In genomic region chr19:1102407-1103106, GRCh38 we compare ENCODE assay signal across 8 cellular contexts. TPM values are rescaled to one million over a fixed set of nuclear protein-coding genes. Genes with fewer than 3 reads are reported as not detected.
DNase-seq lines count a peak whose midpoint lies in the region; ATAC-seq and TF ChIP-seq lines count a peak whose summit lies in the region.

No MANE protein-coding gene starts in this region.

- H3K36me3 Mint-ChIP-seq in MCF 10A (ENCODE audit: insufficient read depth, unreplicated experiment): peaks cover 44% of the 10 kb centered on the region
- H3K36me3 Mint-ChIP-seq in memory B cell: no peaks in the 10 kb centered on the region

- H3K4me3 Mint-ChIP-seq in MCF 10A (ENCODE audit: unreplicated experiment) (peak overlapping the region; percentile 71), memory B cell (peak overlapping the region; percentile 39)

- TF ChIP-seq CTCF in MCF 10A (IDR thresholded peaks at IDR 0.05; ENCODE audit: unreplicated experiment): no peak
- no peak for TF ChIP-seq CTCF in stomach (IDR thresholded peaks at IDR 0.05)

- DNase-seq in SJCRH30 (peak; percentile 70 to 74), MCF 10A (ENCODE audit: unreplicated experiment) (peak; percentile 100), memory B cell (ENCODE audit: low spot score in 2 of 2) (no peak), stomach (peak; percentile 64), cerebellum (ENCODE audit: low spot score) (no peak), D341Med (ENCODE audit: low spot score) (no peak)

- POLR2A ChIA-PET in MCF 10A (lab: Yijun Ruan, JAX): interaction anchor here (0.6 to 6.6 kb wide), 39 partner anchors 9 to 487 kb away, joined by 3 to 73 read pairs (median 4); partner anchors contain the start of genes ABCA7, ARHGAP45, CIRBP and CNN2

- H3K4me1 Mint-ChIP-seq in MCF 10A (ENCODE audit: insufficient read depth, unreplicated experiment) (peaks cover 23% of the 10 kb centered on the region), memory B cell (peaks cover 11% of the 10 kb centered on the region)

- H3K27ac ChIP-seq in SJCRH30 (peak overlapping the region; percentile 58; the same call in 1 of the 2 replicates), stomach (peak overlapping the region; percentile 78 to 100 (median 98))

- ATAC-seq in GM19463 (IDR thresholded peaks at IDR 0.05; ENCODE audit: unreplicated experiment): peak; percentile 32
- ATAC-seq in memory B cell (ENCODE audit: low read depth): no peak
- no peak for ATAC-seq in HG03565 (IDR thresholded peaks at IDR 0.05; ENCODE audit: unreplicated experiment)

- H3K36me3 ChIP-seq in SJCRH30 (peaks cover 4% of the 10 kb centered on the region), stomach (peaks cover 15 to 20% (median 20%) of the 10 kb centered on the region in 4 donors)

- TF ChIP-seq POLR2A in stomach (IDR thresholded peaks at IDR 0.05): no peak

- H3K27ac Mint-ChIP-seq in MCF 10A (ENCODE audit: low read depth, unreplicated experiment) (peak overlapping the region; percentile 78), memory B cell (peak overlapping the region; percentile 85)

- BruUV-seq in MCF 10A (replicated peaks; lab: Mats Ljungman, UMichigan): no TSS peak

- no peak for TF ChIP-seq EP300 in stomach (IDR thresholded peaks at IDR 0.05)

- CTCF ChIA-PET in MCF 10A (lab: Yijun Ruan, JAX): interaction anchor here (0.6 to 1.3 kb wide), 5 partner anchors 35 to 163 kb away, joined by 3 read pairs; no protein-coding TSS in a partner anchor

- no peaks in the 10 kb centered on the region for H3K9me3 ChIP-seq in SJCRH30 (replicated peaks)
- H3K9me3 ChIP-seq in stomach: no peaks in the 10 kb centered on the region

- intact Hi-C loops in MCF 10A (cut with micrococcal nuclease) (loop anchor here (5.0 kb wide), 2 partner anchors 35 to 80 kb away; partner anchors contain the start of gene ARHGAP45), stomach (cut with DNase I; ENCODE audit: low total_unique reads) (no loop called here)

- H3K27me3 ChIP-seq in SJCRH30 (no peaks in the 10 kb centered on the region), stomach (no peaks in the 10 kb centered on the region)

- H3K27me3 Mint-ChIP-seq in MCF 10A (ENCODE audit: insufficient read depth, unreplicated experiment) (no peaks in the 10 kb centered on the region), memory B cell (no peaks in the 10 kb centered on the region)

- peaks cover 11% of the 10 kb centered on the region for H3K4me1 ChIP-seq in SJCRH30
- peaks cover 52 to 89% (median 77%) of the 10 kb centered on the region in 4 donors for H3K4me1 ChIP-seq in stomach

- WGBS in stomach, 5 donors: 44 to 49% (median 47%) methylated on average over 16 of the region's 16 CpGs

- H3K4me3 ChIP-seq in SJCRH30 (no peak overlapping the region), stomach (peak overlapping the region in 1 of 4 donors; percentile 83)

- H3K9me3 Mint-ChIP-seq in MCF 10A (ENCODE audit: unreplicated experiment) (peaks cover 6% of the 10 kb centered on the region), memory B cell (no peaks in the 10 kb centered on the region)

RNA-seq across cellular contexts. Expression of gene GPX4, which starts 1.2 kb away (rescaled TPM):
- 232 and 290 TPM in 2 replicates for total RNA-seq in SJCRH30 (2014; rRNA removed; shearing (Covaris generic))
- total RNA-seq in MCF 10A (2022) (179 and 191 TPM in 2 replicates), stomach (100 to 1,000 TPM in 4 of 5 donors, 10 to 100 TPM in 1; 90.0 to 710 (median 158) TPM), cerebellum (112 TPM)
- polyA plus RNA-seq in stomach: 100 to 1,000 TPM; 433 to 532 (median 509) TPM

RNA-seq across cellular contexts. Expression of gene POLR2E, which starts 7.4 kb away (rescaled TPM):
- total RNA-seq in SJCRH30 (2014; rRNA removed; shearing (Covaris generic)): 176 and 183 TPM in 2 replicates
- 184 and 201 TPM in 2 replicates for total RNA-seq in MCF 10A (2022)
- total RNA-seq in stomach: 100 to 1,000 TPM in 1 of 5 donors, 10 to 100 TPM in 4; 24.5 to 361 (median 40.6) TPM
- polyA plus RNA-seq in stomach: 100 to 1,000 TPM; 109 to 128 (median 123) TPM
- 28.6 TPM for total RNA-seq in cerebellum

RNA-seq across cellular contexts. Expression of gene ARHGAP45, which starts 35.6 kb away (rescaled TPM):
- 2.9 TPM in 2 replicates for total RNA-seq in SJCRH30 (2014; rRNA removed; shearing (Covaris generic))
- total RNA-seq in MCF 10A (2022): 11.9 and 15.3 TPM in 2 replicates
- 100 to 1,000 TPM in 1 of 5 donors, 10 to 100 TPM in 4; 14.3 to 211 (median 22.3) TPM for total RNA-seq in stomach
- 10 to 100 TPM; 12.2 to 15.4 (median 14.0) TPM for polyA plus RNA-seq in stomach
- total RNA-seq in cerebellum: 2.0 TPM

Comparison
In these comparisons a context has a peak if more than half of its experiments do, and no peak if none do; other contexts are left out.
1. DNase-seq: peak in SJCRH30 (2 of 2), MCF 10A (single experiment) and stomach (single experiment); none in memory B cell (0 of 2), cerebellum (single experiment) and D341Med (single experiment).